ENCODE assay signal across 18 cellular contexts in genomic region chr2:2877427-2877826, GRCh38.
A peak's percentile ranks its signal among the peaks of the same experiment; 100 is the strongest.
DNase-seq lines count a peak whose midpoint lies in the region; ATAC-seq, FAIRE-seq and TF ChIP-seq lines count a peak whose summit lies in the region.
"Had no signal": no experiment of that assay in that cellular context is flagged by ENCODE, and none has a peak within 500 bp of the region (broad histone marks: within the 10 kb centered on the region; RNA-seq: fewer than 3 reads in every experiment).

No MANE protein-coding gene starts in this region.

- H3K4me1 Mint-ChIP-seq in brain (peaks cover 77% of the 10 kb centered on the region), nephron (peaks cover 45% of the 10 kb centered on the region)
- peaks cover 0 to 5% (median 0%) of the 10 kb centered on the region in 7 donors for H3K4me1 Mint-ChIP-seq in naive thymus-derived CD4-positive, alpha-beta T cell

- no peaks in the 10 kb centered on the region for H3K36me3 Mint-ChIP-seq in brain
- H3K36me3 Mint-ChIP-seq in nephron (ENCODE audit: low read depth), result no peaks in the 10 kb centered on the region
- H3K36me3 Mint-ChIP-seq in naive thymus-derived CD4-positive, alpha-beta T cell, result no peaks in the 10 kb centered on the region

- POLR2A ChIA-PET in A549 (lab: Yijun Ruan, JAX), result no interaction called here
- POLR2A ChIA-PET in naive thymus-derived CD4-positive, alpha-beta T cell (lab: Charles Lee), result no interaction called here

- H3K4me3 Mint-ChIP-seq in brain, result peak overlapping the region in 3 of 5 experiments; percentile 55 to 78 (median 74)
- H3K4me3 Mint-ChIP-seq in nephron, result peak overlapping the region in 2 of 3 experiments; percentile 4 to 37
- no peak overlapping the region for H3K4me3 Mint-ChIP-seq in naive thymus-derived CD4-positive, alpha-beta T cell
- H3K4me3 Mint-ChIP-seq: B cell; CD4-positive, alpha-beta T cell had no signal

- TF ChIP-seq POLR2A in A549 (IDR thresholded peaks at IDR 0.05; ENCODE audit: low read length), result no peak

- CTCF ChIA-PET in A549 (lab: Yijun Ruan, JAX), result no interaction called here
- CTCF ChIA-PET in naive thymus-derived CD4-positive, alpha-beta T cell (lab: Charles Lee), result no interaction called here

- H3K27me3 Mint-ChIP-seq in brain (peaks cover 7% of the 10 kb centered on the region), nephron (ENCODE audit: low read depth) (peaks cover 8% of the 10 kb centered on the region)
- H3K27me3 Mint-ChIP-seq in naive thymus-derived CD4-positive, alpha-beta T cell, result no peaks in the 10 kb centered on the region
- H3K27me3 Mint-ChIP-seq: B cell; CD4-positive, alpha-beta T cell had no signal

- peak overlapping the region; percentile 83 to 98 (median 93) for H3K27ac Mint-ChIP-seq in brain
- peak overlapping the region; percentile 80 to 95 (median 88) for H3K27ac Mint-ChIP-seq in nephron
- H3K27ac Mint-ChIP-seq in naive thymus-derived CD4-positive, alpha-beta T cell, result no peak overlapping the region
- H3K27ac Mint-ChIP-seq: B cell; CD4-positive, alpha-beta T cell had no signal

- intact Hi-C loops in naive thymus-derived CD4-positive, alpha-beta T cell (cut with micrococcal nuclease), result no loop called here
- intact Hi-C loops in Right ventricle myocardium inferior (cut with DNase I), result no loop called here

- H3K27me3 ChIP-seq in MG63, result no peaks in the 10 kb centered on the region
- H3K27me3 ChIP-seq in naive thymus-derived CD4-positive, alpha-beta T cell (ENCODE audit: control insufficient read depth in 2 of 2, insufficient read depth in 2 of 2, low read length in 2 of 2), result no peaks in the 10 kb centered on the region

- H3K4me3 ChIP-seq in A549 (no peak overlapping the region), MG63 (no peak overlapping the region)
- no peak overlapping the region for H3K4me3 ChIP-seq in naive thymus-derived CD4-positive, alpha-beta T cell (ENCODE audit: low read length)
- H3K4me3 ChIP-seq: SK-N-MC had no signal

- no peak overlapping the region for H3K27ac ChIP-seq in A549
- no peak overlapping the region for H3K27ac ChIP-seq in naive thymus-derived CD4-positive, alpha-beta T cell (ENCODE audit: low read depth, low read length)
- H3K27ac ChIP-seq: KMS-11, SK-N-MC had no signal

- H3K4me1 ChIP-seq in A549, result no peaks in the 10 kb centered on the region
- no peaks in the 10 kb centered on the region for H3K4me1 ChIP-seq in naive thymus-derived CD4-positive, alpha-beta T cell (ENCODE audit: control insufficient read depth in 2 of 2, insufficient read depth in 2 of 2, low read length in 2 of 2)

- 0 out of 5 replicates have a peak, but pooled peaks of 1 of the 2 experiments have one; percentile 18 for TF ChIP-seq RAD21 in A549 (conservative IDR thresholded peaks at IDR 0.05 in 1 of 2, IDR thresholded peaks at IDR 0.05 in 1 of 2)

- no peak for FAIRE-seq in A549 (lab: Jason Lieb, UNC)

- no peak for TF ChIP-seq CTCF in A549 (IDR thresholded peaks at IDR 0.05)
- TF ChIP-seq CTCF in brain (conservative IDR thresholded peaks at IDR 0.05), result no peak
- no peak for TF ChIP-seq CTCF in nephron (IDR thresholded peaks at IDR 0.05; ENCODE audit: unreplicated experiment in 3 of 3)

- H3K9me3 Mint-ChIP-seq in brain (peaks cover 3 to 22% (median 9%) of the 10 kb centered on the region in 5 experiments), nephron (peaks cover 8% of the 10 kb centered on the region)
- H3K9me3 Mint-ChIP-seq in naive thymus-derived CD4-positive, alpha-beta T cell, result peaks cover 0 to 4% (median 0%) of the 10 kb centered on the region in 11 donors
- H3K9me3 Mint-ChIP-seq: CD4-positive, alpha-beta T cell had no signal

- ATAC-seq in A549 (peak; percentile 53 to 59; a peak in 3 of 6 replicates), GM21737 (IDR thresholded peaks at IDR 0.05; ENCODE audit: unreplicated experiment) (no peak), Right ventricle myocardium inferior (no peak)
- ATAC-seq in naive thymus-derived CD4-positive, alpha-beta T cell, result no peak

- DNase-seq in A549 (ENCODE audit: low read depth in 1 of 2, low spot score in 1 of 2) (no peak), MG63 (peak; percentile 5), GOT3 (lab: John Stamatoyannopoulos, UW) (no peak), Right ventricle myocardium inferior (ENCODE audit: missing footprints) (no peak)
- DNase-seq in naive thymus-derived CD4-positive, alpha-beta T cell, result no peak
- DNase-seq: ACHN; CD4-positive, alpha-beta T cell; GF-D8; H7; MM.1S; NCI-H1930; NCI-H524 had no signal

- no peak overlapping the region for H3K4me2 ChIP-seq in A549
- H3K4me2 ChIP-seq: KMS-11 had no signal

- H3K9me3 ChIP-seq in A549, result 0 out of 3 replicates have a peak, but pooled peaks cover 2% of the 10 kb centered on the region
- no peaks in the 10 kb centered on the region for H3K9me3 ChIP-seq in MG63
- no peaks in the 10 kb centered on the region for H3K9me3 ChIP-seq in naive thymus-derived CD4-positive, alpha-beta T cell (ENCODE audit: control insufficient read depth in 2 of 3, low read length in 3 of 3)

- H3K36me3 ChIP-seq in MG63, result no peaks in the 10 kb centered on the region
- no peaks in the 10 kb centered on the region for H3K36me3 ChIP-seq in naive thymus-derived CD4-positive, alpha-beta T cell (ENCODE audit: control insufficient read depth in 2 of 3, insufficient read depth in 3 of 3, low read length in 3 of 3)

- no peak for TF ChIP-seq EP300 in A549 (IDR thresholded peaks at IDR 0.05)

- WGBS in A549 (ENCODE audit: missing lambda C conversion rate), result 16% methylated on average over 13 of the region's 13 CpGs

TF ChIP-seq in A549, 52 proteins besides CTCF, POLR2A, EP300 and RAD21 (continues in another document):
- TF ChIP-seq HMGXB4 (CRISPR knock-in tag; IDR thresholded peaks at IDR 0.05; ENCODE audit: borderline replicate concordance) (no peak), PHF8 (IDR thresholded peaks at IDR 0.05; ENCODE audit: borderline replicate concordance, low read depth) (no peak), RCOR1 (IDR thresholded peaks at IDR 0.05; ENCODE audit: low read depth, low read length) (no peak), ATOH8 (CRISPR knock-in tag; IDR thresholded peaks at IDR 0.05; ENCODE audit: low read depth) (no peak), FOSB (CRISPR knock-in tag; IDR thresholded peaks at IDR 0.05) (no peak), TP53 (CRISPR knock-in tag; IDR thresholded peaks at IDR 0.05) (no peak), ZNF302 (CRISPR knock-in tag; IDR thresholded peaks at IDR 0.05) (no peak), MAZ (IDR thresholded peaks at IDR 0.05; ENCODE audit: borderline replicate concordance, low read depth, low read length) (no peak), RFX5 (IDR thresholded peaks at IDR 0.05) (no peak), HOXB13 (CRISPR knock-in tag; IDR thresholded peaks at IDR 0.05; ENCODE audit: low read depth) (no peak), USF2 (IDR thresholded peaks at IDR 0.05) (no peak), HOXA7 (CRISPR knock-in tag; IDR thresholded peaks at IDR 0.05) (no peak), RNF2 (IDR thresholded peaks at IDR 0.05; ENCODE audit: borderline replicate concordance, low read depth) (no peak), RARB (CRISPR knock-in tag; IDR thresholded peaks at IDR 0.05) (no peak), NR3C1 (IDR thresholded peaks at IDR 0.05) (no peak), CHD4 (IDR thresholded peaks at IDR 0.05; ENCODE audit: borderline replicate concordance) (no peak), KDM5A (IDR thresholded peaks at IDR 0.05) (no peak)

Comparison
In these comparisons a context has a peak if more than half of its experiments do, and no peak if none do; other contexts are left out.
1. ATAC-seq: peak in A549 (2 of 2); none in GM21737 (single experiment), naive thymus-derived CD4-positive, alpha-beta T cell (single experiment) and Right ventricle myocardium inferior (single experiment).
2. H3K27ac Mint-ChIP-seq: peak in brain (5 of 5) and nephron (3 of 3); none in naive thymus-derived CD4-positive, alpha-beta T cell (0 of 9).
3. H3K4me3 Mint-ChIP-seq: peak in brain (3 of 5) and nephron (2 of 3); none in naive thymus-derived CD4-positive, alpha-beta T cell (0 of 10).